In the genomic region with DNA sequence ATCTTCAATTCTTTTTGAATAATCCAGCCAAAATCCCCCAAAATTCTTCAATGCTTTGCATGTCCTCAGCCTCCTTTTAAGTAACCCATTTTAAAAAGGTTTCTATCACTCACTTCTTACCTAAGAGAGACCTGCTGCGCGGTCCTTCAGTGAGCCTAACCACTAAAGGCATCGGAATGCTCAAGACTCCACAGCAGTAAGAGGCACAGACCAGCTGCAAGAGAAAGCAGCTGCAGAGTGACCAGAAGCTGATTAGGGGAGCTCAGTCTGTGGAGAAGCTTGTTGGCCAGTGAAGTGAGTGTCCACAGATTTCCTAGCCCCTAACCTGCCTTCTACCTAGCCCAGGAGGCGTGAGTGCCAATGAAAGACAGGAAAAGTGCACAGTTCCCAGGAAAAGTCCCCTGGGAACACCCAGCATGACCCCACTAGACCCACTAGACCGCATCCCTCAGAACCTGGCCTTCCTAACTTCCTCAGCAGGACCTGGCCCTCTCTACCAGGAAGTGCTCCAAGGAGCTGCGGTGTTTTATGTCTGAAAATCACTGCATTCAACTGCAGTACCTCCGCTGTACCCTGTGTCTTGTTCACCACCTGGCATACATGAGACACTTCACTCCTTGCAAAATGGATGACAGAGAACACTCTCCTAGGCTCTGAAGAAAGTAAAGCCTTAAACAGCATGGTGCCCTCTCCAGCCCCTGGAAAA, we compare ENCODE assay signal across 19 cellular contexts. TPM values are rescaled to one million over a fixed set of nuclear protein-coding genes. Genes with fewer than 3 reads are reported as not detected.
DNase-seq lines count a peak whose midpoint lies in the region; ATAC-seq, FAIRE-seq and TF ChIP-seq lines count a peak whose summit lies in the region.
"Had no signal": no experiment of that assay in that cellular context is flagged by ENCODE, and none has a peak within 500 bp of the region (broad histone marks: within the 10 kb centered on the region; RNA-seq: fewer than 3 reads in every experiment).

No MANE protein-coding gene starts in this region.

- no peak overlapping the region for H3K18ac ChIP-seq in mesenchymal stem cell (ENCODE audit: low read depth in 1 of 2, low read length in 2 of 2)

- TF ChIP-seq CTCF in 22Rv1 (IDR thresholded peaks at IDR 0.05): no peak
- no peak for TF ChIP-seq CTCF in astrocyte of the spinal cord (IDR thresholded peaks at IDR 0.05; ENCODE audit: low read depth, low read length)
- TF ChIP-seq CTCF in GM20000 (IDR thresholded peaks at IDR 0.05; ENCODE audit: extremely low read depth, missing control alignments): no peak
- no peak for TF ChIP-seq CTCF in psoas muscle (IDR thresholded peaks at IDR 0.05)

- peak overlapping the region; percentile 13; the same call in 1 of the 2 replicates for H3K27ac ChIP-seq in 22Rv1
- H3K27ac ChIP-seq in mesenchymal stem cell (ENCODE audit: low read length, poor library complexity, severe bottlenecking): no peak overlapping the region
- no peak overlapping the region for H3K27ac ChIP-seq in psoas muscle

- H3K4me3 ChIP-seq in astrocyte of the spinal cord (ENCODE audit: low read depth, low read length) (no peak overlapping the region), mesenchymal stem cell (ENCODE audit: insufficient read depth in 1 of 2, low read depth in 1 of 2, low read length in 2 of 2) (no peak overlapping the region), psoas muscle (no peak overlapping the region)

- peak overlapping the region; percentile 36 for H4K8ac ChIP-seq in mesenchymal stem cell (ENCODE audit: low read length)

- H2BK120ac ChIP-seq in mesenchymal stem cell (ENCODE audit: low read depth, low read length): no peak overlapping the region

- 96% methylated on average over 7 of the region's 7 CpGs for WGBS in mesenchymal stem cell
- 90 to 91% (median 90%) methylated on average over 7 of the region's 7 CpGs for whole genome bisulfite sequencing in psoas muscle, 3 donors

- intact Hi-C loops in psoas muscle (cut with DNase I): no loop called here

- H4K91ac ChIP-seq in mesenchymal stem cell (ENCODE audit: low read length): no peak overlapping the region

- H2AFZ ChIP-seq in mesenchymal stem cell (ENCODE audit: low read depth, low read length): no peak overlapping the region

- H3K4me2 ChIP-seq in mesenchymal stem cell (ENCODE audit: low read length, poor library complexity, severe bottlenecking): no peak overlapping the region

- H3K23ac ChIP-seq in mesenchymal stem cell (ENCODE audit: low read length in 2 of 2): peak overlapping the region in 1 of 2 experiments; percentile 42

- in situ Hi-C loops in astrocyte of the spinal cord (cut with HindIII; ENCODE audit: low sequenced_read_pairs): no loop called here

- H3K27me3 ChIP-seq in mesenchymal stem cell (ENCODE audit: control insufficient read depth in 1 of 2, insufficient read depth in 1 of 2, low read length in 2 of 2): no peaks in the 10 kb centered on the region
- H3K27me3 ChIP-seq in psoas muscle (ENCODE audit: insufficient read depth in 3 of 3, low read length in 2 of 3): no peaks in the 10 kb centered on the region

- H2BK12ac ChIP-seq in mesenchymal stem cell (ENCODE audit: low read length in 2 of 2): no peak overlapping the region

- H3K36me3 ChIP-seq in mesenchymal stem cell (ENCODE audit: control insufficient read depth in 1 of 2, insufficient read depth in 2 of 2, low read depth in 1 of 2, low read length in 2 of 2) (no peaks in the 10 kb centered on the region), psoas muscle (ENCODE audit: insufficient read depth in 1 of 2, low read depth in 1 of 2) (no peaks in the 10 kb centered on the region)

- no peak for ATAC-seq in psoas muscle

- H3K79me1 ChIP-seq in mesenchymal stem cell (replicated peaks; ENCODE audit: low read length, poor library complexity, severe bottlenecking): peaks cover 34% of the 10 kb centered on the region

- no peak overlapping the region for H2BK15ac ChIP-seq in mesenchymal stem cell (ENCODE audit: low read depth, poor library complexity, severe bottlenecking)

- DNase-seq in HTR-8/SVneo (ENCODE audit: insufficient read length, low spot score) (peak; percentile 27), astrocyte of the spinal cord (ENCODE audit: low read depth, low spot score) (peak; percentile 31), mesenchymal stem cell (peak; percentile 25), GM20000 (ENCODE audit: low spot score) (no peak), psoas muscle (no peak), NCI-H2227 treated with DMSO at 0.1 percent for 48 hours (lab: John Stamatoyannopoulos, UW) (no peak)
- no peak for DNase-seq in activated T-cell treated with anti-CD3 and anti-CD28 coated beads, Interleukin-2, amount 50 U/mL, for 1 hour
- DNase-seq: GF-D8, Karpas-422, NCI-H1105, NCI-H1694, NCI-H226, NCI-H524 treated with DMSO at 0.1 percent for 48 hours, SHP77 treated with DMSO at 0.1 percent for 48 hours had no signal

- H3K14ac ChIP-seq in mesenchymal stem cell (ENCODE audit: low read length in 2 of 2): no peak overlapping the region

- H3K9me3 ChIP-seq in mesenchymal stem cell (ENCODE audit: control insufficient read depth, low read length): no peaks in the 10 kb centered on the region
- no peaks in the 10 kb centered on the region for H3K9me3 ChIP-seq in psoas muscle

- H3K4me1 ChIP-seq in mesenchymal stem cell (ENCODE audit: control insufficient read depth, insufficient read depth, low read depth, low read length) (peaks cover 10% of the 10 kb centered on the region), psoas muscle (no peaks in the 10 kb centered on the region)

- no peak overlapping the region for H2BK5ac ChIP-seq in mesenchymal stem cell (ENCODE audit: low read depth, low read length, poor library complexity, severe bottlenecking)

- H2AK5ac ChIP-seq in mesenchymal stem cell (ENCODE audit: low read length, severe bottlenecking): no peak overlapping the region

- H3K9ac ChIP-seq in mesenchymal stem cell (ENCODE audit: low read length): no peak overlapping the region

- H3K4ac ChIP-seq in mesenchymal stem cell (ENCODE audit: low read depth in 1 of 2, low read length in 2 of 2): no peak overlapping the region

- FAIRE-seq in HTR-8/SVneo (lab: Jason Lieb, UNC): no peak
- FAIRE-seq: A204.1, GM12891, GM18507, H54 had no signal

RNA-seq across cellular contexts. Expression of a gene that starts 10.1 kb away (rescaled TPM):
- 17.4 TPM for polyA plus RNA-seq in mesenchymal stem cell (2013, experiment 1 of 2)
- polyA plus RNA-seq in mesenchymal stem cell (2013, experiment 2 of 2): 19.2 TPM
- 1 to 10 TPM in 3 of 4 donors, under 1 TPM in 1; 0.76 to 3.5 (median 2.3) TPM for total RNA-seq in psoas muscle
- under 1 TPM; 0.11 to 0.83 (median 0.31) TPM for polyA plus RNA-seq in psoas muscle

Comparison
In these comparisons a context has a peak if more than half of its experiments do, and no peak if none do; other contexts are left out.
1. DNase-seq: peak in HTR-8/SVneo (single experiment), astrocyte of the spinal cord (single experiment) and mesenchymal stem cell (single experiment); none in GM20000 (single experiment), activated T-cell treated with anti-CD3 and anti-CD28 coated beads, Interleukin-2, amount 50 U/mL, for 1 hour (single experiment), psoas muscle (0 of 2) and NCI-H2227 treated with DMSO at 0.1 percent for 48 hours (single experiment).